In genomic region chr7:114468844-114469243, GRCh38 we compare ENCODE assay signal across 34 cellular contexts. TPM values are rescaled to one million over a fixed set of nuclear protein-coding genes. Genes with fewer than 3 reads are reported as not detected.
DNase-seq lines count a peak whose midpoint lies in the region; ATAC-seq and TF ChIP-seq lines count a peak whose summit lies in the region.
"Had no signal": no experiment of that assay in that cellular context is flagged by ENCODE, and none has a peak within 500 bp of the region (broad histone marks: within the 10 kb centered on the region; RNA-seq: fewer than 3 reads in every experiment).

No MANE protein-coding gene starts in this region.

- TF ChIP-seq CTCF in MCF 10A (IDR thresholded peaks at IDR 0.05; ENCODE audit: unreplicated experiment) (no peak), mammary epithelial cell (conservative IDR thresholded peaks at IDR 0.05 in 1 of 2, IDR thresholded peaks at IDR 0.05 in 1 of 2; ENCODE audit: extremely low read depth in 1 of 2, insufficient read depth in 1 of 2, low read depth in 1 of 2, low read length in 2 of 2) (no peak), epithelial cell of esophagus (IDR thresholded peaks at IDR 0.05; ENCODE audit: insufficient read depth, low read depth, low read length, missing control alignments) (no peak), uterus (IDR thresholded peaks at IDR 0.05) (no peak), gastroesophageal sphincter (IDR thresholded peaks at IDR 0.05) (no peak)

- H3K27ac ChIP-seq in mammary epithelial cell (ENCODE audit: insufficient read depth, low read depth, low read length) = no peak overlapping the region
- no peak overlapping the region for H3K27ac ChIP-seq in uterus
- H3K27ac ChIP-seq in gastroesophageal sphincter = no peak overlapping the region
- H3K27ac ChIP-seq: coronary artery, HL-60, prostate gland had no signal

- intact Hi-C loops in MCF 10A (cut with micrococcal nuclease) (no loop called here), mammary epithelial cell (cut with micrococcal nuclease) (no loop called here), uterus (cut with DNase I; ENCODE audit: low total_unique reads) (no loop called here)

- peaks cover 72% of the 10 kb centered on the region for H3K27me3 Mint-ChIP-seq in MCF 10A (ENCODE audit: insufficient read depth, unreplicated experiment)
- H3K27me3 Mint-ChIP-seq: activated naive CD4-positive, alpha-beta T cell treated with anti-CD3 and anti-CD28 coated beads, Interleukin-2, amount 50 U/mL, for 24 hours; CD4-positive, alpha-beta T cell; memory B cell had no signal

- dilution Hi-C loops in mammary epithelial cell (cut with HindIII; ENCODE audit: low sequenced_read_pairs) = no loop called here

- CTCF ChIA-PET in MCF 10A (lab: Yijun Ruan, JAX) (no interaction called here), mammary epithelial cell (lab: Charles Lee; ENCODE audit: low non-redundant PET) (no interaction called here)

- H3K36me3 ChIP-seq in mammary epithelial cell (ENCODE audit: insufficient read depth, low read length) (no peaks in the 10 kb centered on the region), MG63 (no peaks in the 10 kb centered on the region), uterus (no peaks in the 10 kb centered on the region), gastroesophageal sphincter (no peaks in the 10 kb centered on the region)
- H3K36me3 ChIP-seq: prostate gland had no signal

- no peaks in the 10 kb centered on the region for H3K36me3 Mint-ChIP-seq in MCF 10A (ENCODE audit: insufficient read depth, unreplicated experiment)
- H3K36me3 Mint-ChIP-seq: activated CD4-positive, alpha-beta memory T cell treated with anti-CD3 and anti-CD28 coated beads for 36 hours; activated naive CD4-positive, alpha-beta T cell treated with anti-CD3 and anti-CD28 coated beads, Interleukin-2, amount 50 U/mL, for 24 hours; immature natural killer cell; memory B cell had no signal

- no peaks in the 10 kb centered on the region for H3K79me2 ChIP-seq in mammary epithelial cell (ENCODE audit: insufficient read depth, low read length)

- H3K4me2 ChIP-seq in mammary epithelial cell (ENCODE audit: insufficient read depth, low read depth, low read length) = no peak overlapping the region

- H3K9me3 Mint-ChIP-seq in MCF 10A (ENCODE audit: unreplicated experiment) = no peaks in the 10 kb centered on the region
- H3K9me3 Mint-ChIP-seq: activated CD4-positive, alpha-beta memory T cell treated with anti-CD3 and anti-CD28 coated beads for 36 hours; activated naive CD4-positive, alpha-beta T cell treated with anti-CD3 and anti-CD28 coated beads, Interleukin-2, amount 50 U/mL, for 24 hours; CD4-positive, alpha-beta T cell; memory B cell had no signal

- BruUV-seq in MCF 10A (replicated peaks; lab: Mats Ljungman, UMichigan) (no TSS peak), mammary epithelial cell (replicated peaks; lab: Mats Ljungman, UMichigan) (no TSS peak)

- H3K27me3 ChIP-seq in mammary epithelial cell (ENCODE audit: insufficient read depth, low read length) (peaks cover 2% of the 10 kb centered on the region), MG63 (no peaks in the 10 kb centered on the region), uterus (no peaks in the 10 kb centered on the region), gastroesophageal sphincter (no peaks in the 10 kb centered on the region)

- H3K4me1 Mint-ChIP-seq in MCF 10A (ENCODE audit: insufficient read depth, unreplicated experiment) = no peaks in the 10 kb centered on the region
- H3K4me1 Mint-ChIP-seq: activated naive CD4-positive, alpha-beta T cell treated with anti-CD3 and anti-CD28 coated beads, Interleukin-2, amount 50 U/mL, for 24 hours; immature natural killer cell; memory B cell had no signal

- POLR2A ChIA-PET in MCF 10A (lab: Yijun Ruan, JAX) = no interaction called here

- H3K9ac ChIP-seq in mammary epithelial cell (ENCODE audit: insufficient read depth, low read length) = no peak overlapping the region

- WGBS in mammary epithelial cell (ENCODE audit: low coverage, missing lambda C conversion rate) = 87% methylated on average over 2 of the region's 2 CpGs
- WGBS in gastroesophageal sphincter (ENCODE audit: low coverage in 1 of 2), 2 donors = 44 to 54% methylated on average over 2 of the region's 2 CpGs

- no peaks in the 10 kb centered on the region for H3K4me1 ChIP-seq in mammary epithelial cell (ENCODE audit: insufficient read depth, low read length)
- H3K4me1 ChIP-seq in uterus = no peaks in the 10 kb centered on the region
- peaks cover 0 to 11% (median 0%) of the 10 kb centered on the region in 3 donors for H3K4me1 ChIP-seq in gastroesophageal sphincter
- H3K4me1 ChIP-seq: prostate gland had no signal

- no peak overlapping the region for H2AFZ ChIP-seq in mammary epithelial cell (ENCODE audit: low read depth, low read length)

- H3K4me3 ChIP-seq in mammary epithelial cell (replicated peaks in 1 of 3; ENCODE audit: insufficient read depth in 1 of 3, low read depth in 2 of 3, low read length in 3 of 3) (no peak overlapping the region), MG63 (no peak overlapping the region), epithelial cell of esophagus (ENCODE audit: low read length) (no peak overlapping the region), uterus (no peak overlapping the region), gastroesophageal sphincter (no peak overlapping the region)
- H3K4me3 ChIP-seq: coronary artery, prostate gland had no signal

- ATAC-seq in HG03108 (IDR thresholded peaks at IDR 0.05; ENCODE audit: unreplicated experiment) (no peak), gastroesophageal sphincter (no peak)
- ATAC-seq: HCT116, HepG2 had no signal

- peak; percentile 4 for DNase-seq in MCF 10A (ENCODE audit: unreplicated experiment)
- DNase-seq in mammary epithelial cell = no peak
- peak; percentile 17 for DNase-seq in MG63
- peak; percentile 6 for DNase-seq in epithelial cell of esophagus (ENCODE audit: low read depth)
- DNase-seq in uterus = no peak
- no peak for DNase-seq in DMS153 treated with DMSO at 0.1 percent for 48 hours (lab: John Stamatoyannopoulos, UW; ENCODE audit: unreplicated experiment)
- DNase-seq: 8988T; activated CD4-positive, alpha-beta memory T cell treated with anti-CD3 and anti-CD28 coated beads for 36 hours; activated CD4-positive, CD25-positive, alpha-beta regulatory T cell treated with anti-CD3 and anti-CD28 coated beads, Interleukin-2, amount 50 U/mL, for 72 hours; activated CD8-positive, alpha-beta memory T cell treated with anti-CD3 and anti-CD28 coated beads, Interleukin-2, amount 50 U/mL, for 4 hours; AML-193; anterior cingulate cortex; CD4-positive, alpha-beta T cell; effector memory CD4-positive, alpha-beta T cell; erythroblast; hypothalamus; immature natural killer cell; NCI-H1105; NCI-H2081; NCI-H345; NCI-H748 treated with DMSO at 0.1 percent for 48 hours; RPMI8226; stimulated activated naive CD4-positive, alpha-beta T cell treated with Interleukin-2 at 50 U/mL for 16 hours had no signal

- no peak for TF ChIP-seq EP300 in gastroesophageal sphincter (IDR thresholded peaks at IDR 0.05)

- no peaks in the 10 kb centered on the region for H4K20me1 ChIP-seq in mammary epithelial cell (ENCODE audit: insufficient read depth, low read length)

- in situ Hi-C loops in mammary epithelial cell (cut with MboI; ENCODE audit: low sequenced_read_pairs in 2 of 2) = no loop called here

- no peak overlapping the region for H3K4me3 Mint-ChIP-seq in MCF 10A (ENCODE audit: unreplicated experiment)
- H3K4me3 Mint-ChIP-seq: activated CD4-positive, alpha-beta memory T cell treated with anti-CD3 and anti-CD28 coated beads for 36 hours; activated naive CD4-positive, alpha-beta T cell treated with anti-CD3 and anti-CD28 coated beads, Interleukin-2, amount 50 U/mL, for 24 hours; CD4-positive, alpha-beta T cell; immature natural killer cell; memory B cell had no signal

- H3K9me3 ChIP-seq in mammary epithelial cell (replicated peaks; ENCODE audit: insufficient read depth, low read length) = no peaks in the 10 kb centered on the region
- no peaks in the 10 kb centered on the region for H3K9me3 ChIP-seq in MG63
- H3K9me3 ChIP-seq in uterus = no peaks in the 10 kb centered on the region
- no peaks in the 10 kb centered on the region for H3K9me3 ChIP-seq in gastroesophageal sphincter
- H3K9me3 ChIP-seq: prostate gland had no signal

- no peak overlapping the region for H3K27ac Mint-ChIP-seq in MCF 10A (ENCODE audit: low read depth, unreplicated experiment)
- H3K27ac Mint-ChIP-seq: activated CD4-positive, alpha-beta memory T cell treated with anti-CD3 and anti-CD28 coated beads for 36 hours; activated naive CD4-positive, alpha-beta T cell treated with anti-CD3 and anti-CD28 coated beads, Interleukin-2, amount 50 U/mL, for 24 hours; CD4-positive, alpha-beta T cell; immature natural killer cell; memory B cell had no signal

- no peak for TF ChIP-seq POLR2A in uterus (IDR thresholded peaks at IDR 0.05)
- TF ChIP-seq POLR2A in gastroesophageal sphincter (IDR thresholded peaks at IDR 0.05) = no peak

RNA-seq across cellular contexts. Expression of gene FOXP2, which starts 54.2 kb away (rescaled TPM):
- not detected in 2 replicates for total RNA-seq in MCF 10A (2022)
- under 1 TPM in 1 of 2 donors, not detected in 1; 0.17 TPM for total RNA-seq in mammary epithelial cell
- not detected for polyA plus RNA-seq in mammary epithelial cell
- not detected for polyA minus RNA-seq in mammary epithelial cell
- total RNA-seq in MG63 (2014; rRNA removed; shearing (Covaris generic); ENCODE audit: low replicate concordance) = 0.20 TPM in 1 of 2 replicates, not detected in the other
- total RNA-seq in uterus = 10 to 100 TPM; 17.6 to 59.3 (median 24.9) TPM
- 10 to 100 TPM; 42.3 to 83.7 (median 50.7) TPM for total RNA-seq in gastroesophageal sphincter
- total RNA-seq: activated CD4-positive, alpha-beta memory T cell treated with anti-CD3 and anti-CD28 coated beads for 36 hours; CD4-positive, alpha-beta T cell; G401; HepG2; T-helper 1 cell treated with Interleukin-12 subunit alpha and Interleukin-12 subunit beta and Interleukin-4 antibody, amounts not matched to agents 30 ng/mL and 1 ng/mL, for 36 hours had no signal
- polyA plus RNA-seq: immature natural killer cell had no signal

Comparison
In these comparisons a context has a peak if more than half of its experiments do, and no peak if none do; other contexts are left out.
1. DNase-seq: peak in MCF 10A (single experiment), MG63 (single experiment) and epithelial cell of esophagus (single experiment); none in mammary epithelial cell (single experiment), uterus (0 of 2) and DMS153 treated with DMSO at 0.1 percent for 48 hours (single experiment).
2. RNA of gene FOXP2, which starts 54.2 kb away (total RNA-seq): 42.3 to 83.7 TPM in gastroesophageal sphincter and 17.6 to 59.3 TPM in uterus; 0.17 TPM in mammary epithelial cell, not detected in MCF 10A and 0.20 TPM in MG63; every median in the first group is over 10 times any median in the second.